8 cellular contexts compared by ENCODE assay signal in the genomic region with DNA sequence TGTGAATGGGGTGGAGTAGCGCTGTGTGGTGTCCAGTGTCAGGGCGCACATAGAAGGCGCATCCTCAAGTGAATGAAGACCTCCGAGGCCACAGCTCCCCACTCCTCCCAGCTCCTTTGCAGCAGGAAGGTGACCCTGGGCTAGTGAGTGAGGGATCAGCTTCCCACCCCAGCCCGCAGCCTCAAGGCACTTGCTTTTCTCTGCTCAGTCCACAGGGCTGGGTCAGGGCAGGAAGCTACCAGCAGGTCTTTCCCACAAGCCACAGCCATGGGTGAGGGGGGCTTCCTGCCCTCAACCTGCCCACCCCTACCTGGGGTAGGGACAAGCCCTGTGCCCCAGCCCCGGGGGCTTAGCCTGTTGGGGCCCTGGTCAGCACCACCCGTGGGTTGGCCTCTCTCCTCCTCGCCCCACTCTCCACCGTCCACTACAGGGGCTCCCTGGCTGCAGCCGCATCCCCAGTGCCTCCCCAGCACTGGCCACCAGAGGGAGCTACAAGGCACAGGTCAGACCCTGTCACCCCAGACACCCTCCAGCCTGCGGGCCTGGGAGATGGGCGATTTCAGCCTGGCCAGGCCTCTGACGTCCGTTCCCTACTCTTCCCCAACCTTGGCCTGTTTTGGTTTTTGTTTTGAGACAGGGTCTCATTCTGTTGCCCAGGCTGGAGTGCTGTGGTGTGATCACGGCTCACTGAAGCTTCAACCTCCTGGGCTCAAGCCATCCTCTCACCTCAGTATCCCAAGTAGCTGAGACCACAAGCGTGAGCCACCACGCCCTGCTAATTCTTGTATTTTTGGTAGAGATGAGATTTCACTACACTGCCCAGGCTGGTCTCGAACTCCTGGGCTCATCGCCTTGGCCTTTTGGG. TPM values are rescaled to one million over a fixed set of nuclear protein-coding genes. Genes with fewer than 3 reads are reported as not detected.
DNase-seq lines count a peak whose midpoint lies in the region; ATAC-seq lines count a peak whose summit lies in the region.

No MANE protein-coding gene starts in this region.

- H3K27ac ChIP-seq in BLaER1: peak overlapping the region; percentile 94
- H3K27ac ChIP-seq in effector memory CD4-positive, alpha-beta T cell (ENCODE audit: insufficient read depth, low read length, poor library complexity, severe bottlenecking): peak overlapping the region; percentile 61

- H3K4me2 ChIP-seq in BLaER1: peak overlapping the region; percentile 94

- H3K4me3 Mint-ChIP-seq in activated CD4-positive, alpha-beta memory T cell treated with anti-CD3 and anti-CD28 coated beads, Interleukin-2, amount 10 ng/mL, durations not matched to agents 7 days and 5 days: peak overlapping the region; percentile 76

- peak; percentile 32 for ATAC-seq in GM21367 (IDR thresholded peaks at IDR 0.05; ENCODE audit: unreplicated experiment)
- ATAC-seq in HG03571 (IDR thresholded peaks at IDR 0.05; ENCODE audit: unreplicated experiment): no peak

- H4K20me1 ChIP-seq in BLaER1: peaks cover 30% of the 10 kb centered on the region

- no peaks in the 10 kb centered on the region for H3K9me3 ChIP-seq in BLaER1
- H3K9me3 ChIP-seq in effector memory CD4-positive, alpha-beta T cell (ENCODE audit: control insufficient read depth, low read length): no peaks in the 10 kb centered on the region

- DNase-seq in NCI-H69 (lab: John Stamatoyannopoulos, UW): peak; percentile 75
- peak; percentile 79 for DNase-seq in activated CD4-positive, alpha-beta memory T cell treated with anti-CD3 and anti-CD28 coated beads, Interleukin-2, amount 10 ng/mL, durations not matched to agents 7 days and 5 days
- peak; percentile 43 to 62 (median 50) for DNase-seq in effector memory CD4-positive, alpha-beta T cell
- DNase-seq in midbrain (lab: John Stamatoyannopoulos, UW): peak; percentile 80
- DNase-seq in stimulated activated CD8-positive, alpha-beta memory T cell treated with anti-CD3 and anti-CD28 coated beads, Interleukin-15, amount 100 ng/mL, for 48 hours (ENCODE audit: low read depth in 2 of 2): peak; percentile 43 to 54

- H3K27ac Mint-ChIP-seq in activated CD4-positive, alpha-beta memory T cell treated with anti-CD3 and anti-CD28 coated beads, Interleukin-2, amount 10 ng/mL, durations not matched to agents 7 days and 5 days: peak overlapping the region; percentile 91

- peak overlapping the region; percentile 80 for H3K9ac ChIP-seq in BLaER1

- H3K27me3 ChIP-seq in BLaER1: no peaks in the 10 kb centered on the region
- H3K27me3 ChIP-seq in effector memory CD4-positive, alpha-beta T cell (replicated peaks; ENCODE audit: control insufficient read depth, insufficient read depth, low read length, poor library complexity, severe bottlenecking): no peaks in the 10 kb centered on the region

- H3K4me1 Mint-ChIP-seq in activated CD4-positive, alpha-beta memory T cell treated with anti-CD3 and anti-CD28 coated beads, Interleukin-2, amount 10 ng/mL, durations not matched to agents 7 days and 5 days: peaks cover 57% of the 10 kb centered on the region

- no peaks in the 10 kb centered on the region for H3K36me3 ChIP-seq in BLaER1
- no peaks in the 10 kb centered on the region for H3K36me3 ChIP-seq in effector memory CD4-positive, alpha-beta T cell (ENCODE audit: control insufficient read depth, insufficient read depth, low read length)

- H3K4me1 ChIP-seq in BLaER1: peaks cover 94% of the 10 kb centered on the region
- H3K4me1 ChIP-seq in effector memory CD4-positive, alpha-beta T cell (ENCODE audit: control insufficient read depth, insufficient read depth, low read length, poor library complexity, severe bottlenecking): peaks cover 65% of the 10 kb centered on the region

- CTCF ChIA-PET in activated CD4-positive, alpha-beta memory T cell treated with anti-CD3 and anti-CD28 coated beads, Interleukin-2, amount 10 ng/mL, durations not matched to agents 7 days and 5 days (lab: Charles Lee): interaction anchor here (0.6 to 9.9 kb wide), 42 partner anchors 9 to 302 kb away, joined by 3 to 149 read pairs (median 5); a partner anchor contains a TSS

- POLR2A ChIA-PET in activated CD4-positive, alpha-beta memory T cell treated with anti-CD3 and anti-CD28 coated beads, Interleukin-2, amount 10 ng/mL, durations not matched to agents 7 days and 5 days (lab: Charles Lee): interaction anchor here (0.5 to 2.9 kb wide), 14 partner anchors 8 to 496 kb away, joined by 3 to 15 read pairs (median 4); a partner anchor contains a TSS

- H3K27me3 Mint-ChIP-seq in activated CD4-positive, alpha-beta memory T cell treated with anti-CD3 and anti-CD28 coated beads, Interleukin-2, amount 10 ng/mL, durations not matched to agents 7 days and 5 days: no peaks in the 10 kb centered on the region

- peaks cover 5% of the 10 kb centered on the region for H3K36me3 Mint-ChIP-seq in activated CD4-positive, alpha-beta memory T cell treated with anti-CD3 and anti-CD28 coated beads, Interleukin-2, amount 10 ng/mL, durations not matched to agents 7 days and 5 days (ENCODE audit: low read depth)

- peak overlapping the region; percentile 74 for H3K4me3 ChIP-seq in BLaER1
- peak overlapping the region; percentile 67 for H3K4me3 ChIP-seq in effector memory CD4-positive, alpha-beta T cell (ENCODE audit: insufficient read depth, low read depth, low read length, poor library complexity, severe bottlenecking)

- no peaks in the 10 kb centered on the region for H3K9me3 Mint-ChIP-seq in activated CD4-positive, alpha-beta memory T cell treated with anti-CD3 and anti-CD28 coated beads, Interleukin-2, amount 10 ng/mL, durations not matched to agents 7 days and 5 days

RNA-seq across cellular contexts. Expression of a gene that starts 1.3 kb away (rescaled TPM):
- 10 to 100 TPM; 55.5 to 65.9 TPM for total RNA-seq in activated CD4-positive, alpha-beta memory T cell treated with anti-CD3 and anti-CD28 coated beads, Interleukin-2, amount 10 ng/mL, durations not matched to agents 7 days and 5 days

RNA-seq across cellular contexts. Expression of a gene that starts 2.6 kb away (rescaled TPM):
- 10 to 100 TPM in 1 of 2 experiments, 1 to 10 TPM in 1; 9.9 to 10.4 TPM for total RNA-seq in activated CD4-positive, alpha-beta memory T cell treated with anti-CD3 and anti-CD28 coated beads, Interleukin-2, amount 10 ng/mL, durations not matched to agents 7 days and 5 days

RNA-seq across cellular contexts. Expression of a gene that starts 16.7 kb away (rescaled TPM):
- 10 to 100 TPM; 82.8 to 89.2 TPM for total RNA-seq in activated CD4-positive, alpha-beta memory T cell treated with anti-CD3 and anti-CD28 coated beads, Interleukin-2, amount 10 ng/mL, durations not matched to agents 7 days and 5 days

RNA-seq across cellular contexts. Expression of a gene that starts 24.6 kb away (rescaled TPM):
- total RNA-seq in activated CD4-positive, alpha-beta memory T cell treated with anti-CD3 and anti-CD28 coated beads, Interleukin-2, amount 10 ng/mL, durations not matched to agents 7 days and 5 days: under 1 TPM; 0.15 to 0.40 TPM

RNA-seq across cellular contexts. Expression of a gene that starts 32.9 kb away (rescaled TPM):
- total RNA-seq in activated CD4-positive, alpha-beta memory T cell treated with anti-CD3 and anti-CD28 coated beads, Interleukin-2, amount 10 ng/mL, durations not matched to agents 7 days and 5 days: 1 to 10 TPM; 3.7 to 4.9 TPM
